Comparison of ENCODE assay signal across 12 cellular contexts in genomic region chr5:171483453-171484177, GRCh38.
DNase-seq lines count a peak whose midpoint lies in the region; ATAC-seq, FAIRE-seq and TF ChIP-seq lines count a peak whose summit lies in the region.
"Had no signal": no experiment of that assay in that cellular context is flagged by ENCODE, and none has a peak within 500 bp of the region (broad histone marks: within the 10 kb centered on the region; RNA-seq: fewer than 3 reads in every experiment).

No MANE protein-coding gene starts in this region.

- no peaks in the 10 kb centered on the region for H3K9me3 ChIP-seq in body of pancreas
- no peaks in the 10 kb centered on the region for H3K9me3 ChIP-seq in right atrium auricular region
- H3K9me3 ChIP-seq in small intestine (ENCODE audit: control insufficient read depth, low read depth), result no peaks in the 10 kb centered on the region

- 51 to 66% methylated on average over 11 to 25 of the region's 25 CpGs for WGBS in body of pancreas, 2 donors
- 76 to 84% (median 79%) methylated on average over 21 to 25 of the region's 25 CpGs for WGBS in small intestine, 3 donors

- intact Hi-C loops in body of pancreas (cut with DNase I) (no loop called here), natural killer cell (cut with micrococcal nuclease) (loop anchor here (10.0 kb wide), 1 partner anchor 811 kb away; no protein-coding TSS in a partner anchor)

- peaks cover 0 to 15% of the 10 kb centered on the region in 2 donors for H3K4me1 Mint-ChIP-seq in natural killer cell

- peaks cover 7 to 8% of the 10 kb centered on the region in 2 donors for H3K27me3 Mint-ChIP-seq in natural killer cell (ENCODE audit: low read depth in 2 of 2)

- no peak overlapping the region for H3K27ac Mint-ChIP-seq in natural killer cell
- H3K27ac Mint-ChIP-seq: immature natural killer cell had no signal

- no peaks in the 10 kb centered on the region for H3K4me1 ChIP-seq in body of pancreas
- H3K4me1 ChIP-seq in right atrium auricular region, result peaks cover 0 to 12% of the 10 kb centered on the region in 2 donors
- H3K4me1 ChIP-seq in small intestine (ENCODE audit: control insufficient read depth in 2 of 2, insufficient read depth in 1 of 2, low read depth in 1 of 2, low read length in 1 of 2), result no peaks in the 10 kb centered on the region

- H3K36me3 Mint-ChIP-seq in natural killer cell, result no peaks in the 10 kb centered on the region
- H3K36me3 Mint-ChIP-seq: immature natural killer cell had no signal

- no peaks in the 10 kb centered on the region for H3K9me3 Mint-ChIP-seq in natural killer cell
- H3K9me3 Mint-ChIP-seq: immature natural killer cell; stimulated activated naive CD8-positive, alpha-beta T cell treated with anti-CD3 and anti-CD28 coated beads, Interleukin-15, amount 100 ng/mL, for 72 hours had no signal

- DNase-seq in Daoy (ENCODE audit: low read depth) (peak; percentile 48), body of pancreas (peak; percentile 46 to 83 (median 66)), right atrium auricular region (ENCODE audit: low spot score) (peak; percentile 88), retina (peak; percentile 31), SK-N-DZ (ENCODE audit: low spot score) (no peak), small intestine (no peak), natural killer cell (no peak)
- DNase-seq in NK-92 treated with Interleukin-12 subunit alpha and Interleukin-12 subunit beta, amount 100 ng/mL, for 24 hours (lab: John Stamatoyannopoulos, UW), result no peak
- DNase-seq: NCI-H2227 treated with DMSO at 0.1 percent for 48 hours had no signal

- no peak overlapping the region for H3K27ac ChIP-seq in body of pancreas
- H3K27ac ChIP-seq in right atrium auricular region, result peak overlapping the region; percentile 48 to 63
- H3K27ac ChIP-seq in small intestine (ENCODE audit: low read depth in 1 of 2, low read length in 1 of 2), result no peak overlapping the region
- H3K27ac ChIP-seq: RWPE1 had no signal

- TF ChIP-seq CTCF in body of pancreas (IDR thresholded peaks at IDR 0.05), result no peak
- TF ChIP-seq CTCF in right atrium auricular region (IDR thresholded peaks at IDR 0.05), result no peak
- TF ChIP-seq CTCF in natural killer cell (IDR thresholded peaks at IDR 0.05), result no peak

- H3K4me3 ChIP-seq in body of pancreas, result no peak overlapping the region
- H3K4me3 ChIP-seq in right atrium auricular region, result no peak overlapping the region
- H3K4me3 ChIP-seq in small intestine (ENCODE audit: low read depth in 1 of 2, low read length in 2 of 2), result no peak overlapping the region

- ATAC-seq in body of pancreas (peak; percentile 70), natural killer cell (no peak)

- H3K36me3 ChIP-seq in body of pancreas (replicated peaks in 1 of 2; ENCODE audit: insufficient read depth in 1 of 2, low read depth in 2 of 2), result no peaks in the 10 kb centered on the region
- H3K36me3 ChIP-seq in right atrium auricular region, result no peaks in the 10 kb centered on the region
- no peaks in the 10 kb centered on the region for H3K36me3 ChIP-seq in small intestine (ENCODE audit: control insufficient read depth in 2 of 2, insufficient read depth in 2 of 2, low read length in 2 of 2)

- no peaks in the 10 kb centered on the region for H3K27me3 ChIP-seq in body of pancreas
- no peaks in the 10 kb centered on the region for H3K27me3 ChIP-seq in right atrium auricular region
- no peaks in the 10 kb centered on the region for H3K27me3 ChIP-seq in small intestine (ENCODE audit: control insufficient read depth in 2 of 2, insufficient read depth in 2 of 2, low read length in 2 of 2)

- H3K4me3 Mint-ChIP-seq in natural killer cell, result no peak overlapping the region
- H3K4me3 Mint-ChIP-seq: immature natural killer cell; stimulated activated naive CD8-positive, alpha-beta T cell treated with anti-CD3 and anti-CD28 coated beads, Interleukin-15, amount 100 ng/mL, for 72 hours had no signal

- no peak for TF ChIP-seq POLR2A in body of pancreas (IDR thresholded peaks at IDR 0.05)

- FAIRE-seq in small intestine (lab: Jason Lieb, UNC), result no peak

Comparison
In these comparisons a context has a peak if more than half of its experiments do, and no peak if none do; other contexts are left out.
1. DNase-seq: peak in Daoy (single experiment), body of pancreas (4 of 4), right atrium auricular region (single experiment) and retina (single experiment); none in SK-N-DZ (single experiment), small intestine (single experiment), NK-92 treated with Interleukin-12 subunit alpha and Interleukin-12 subunit beta, amount 100 ng/mL, for 24 hours (single experiment) and natural killer cell (single experiment).
2. H3K27ac ChIP-seq: peak in right atrium auricular region (2 of 2); none in body of pancreas (0 of 4) and small intestine (0 of 2).